ENCODE assay signal across 1 cellular context in the genomic region with DNA sequence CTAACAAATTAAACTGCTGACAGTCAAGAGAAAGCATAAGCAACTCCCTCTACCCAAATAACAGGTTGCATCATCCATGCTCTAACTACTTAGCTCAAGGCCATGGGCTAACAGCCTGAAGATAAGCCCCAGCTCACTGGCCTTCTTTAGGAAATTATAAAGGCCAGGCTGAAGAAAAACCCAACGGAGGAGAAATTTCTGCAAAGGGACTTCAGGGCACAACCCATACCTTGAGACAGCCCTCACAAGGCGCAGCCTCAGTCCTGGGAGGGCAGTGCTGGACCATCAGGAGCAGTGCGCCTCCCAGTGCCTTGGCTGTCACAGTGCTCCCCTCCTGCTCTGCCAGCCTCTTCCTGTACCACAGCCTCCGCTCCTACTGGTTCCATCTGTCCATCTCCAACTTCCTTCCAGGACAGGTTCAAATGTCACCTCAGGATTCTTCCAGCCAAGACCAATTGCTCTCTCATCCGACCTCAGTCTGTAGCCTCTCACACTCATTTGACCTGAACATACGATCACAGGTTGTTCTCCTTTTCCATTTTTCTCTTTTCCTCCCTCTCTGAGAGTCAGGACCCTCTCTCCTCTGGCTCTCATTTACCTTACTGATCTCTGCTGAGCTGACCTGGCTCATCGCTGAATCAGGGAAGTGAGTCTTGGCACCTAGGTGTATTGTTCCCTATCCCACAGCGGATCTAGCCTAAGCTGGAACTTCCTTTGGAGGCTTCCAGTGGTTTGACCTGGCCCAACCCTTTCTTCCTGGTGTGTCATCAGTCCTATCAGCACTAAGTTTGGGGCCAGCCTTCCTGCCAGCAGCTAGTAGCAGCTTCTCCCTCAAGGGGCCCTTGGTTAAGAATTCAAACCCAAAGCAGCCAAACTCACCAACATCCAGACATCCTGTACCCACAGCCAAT.
TF ChIP-seq lines count a peak whose summit lies in the region.

No MANE protein-coding gene starts in this region.

TF ChIP-seq in H1, 55 proteins besides CTCF, POLR2A, EP300 and RAD21 (continued from another document):
- TF ChIP-seq TBP (IDR thresholded peaks at IDR 0.05; ENCODE audit: low read depth, low read length) (no peak), RNF2 (IDR thresholded peaks at IDR 0.05; ENCODE audit: borderline replicate concordance, low read depth, low read length, missing control alignments, poor library complexity, severe bottlenecking) (no peak), JUND (IDR thresholded peaks at IDR 0.05; ENCODE audit: low read length) (no peak), SP1 (IDR thresholded peaks at IDR 0.05; ENCODE audit: low read depth, low read length) (no peak), CREB1 (IDR thresholded peaks at IDR 0.05) (no peak), BCL11A (IDR thresholded peaks at IDR 0.05; ENCODE audit: low read depth in 2 of 2, low read length in 2 of 2) (no peak), KDM4A (IDR thresholded peaks at IDR 0.05; ENCODE audit: low read depth, low read length, severe bottlenecking) (no peak), JUN (IDR thresholded peaks at IDR 0.05; ENCODE audit: low read depth, low read length) (no peak), CBX8 (IDR thresholded peaks at IDR 0.05; ENCODE audit: borderline replicate concordance, low read depth, low read length) (no peak), KDM5A (IDR thresholded peaks at IDR 0.05; ENCODE audit: low read length) (no peak)
TF ChIP-seq in H1: peak in this region for 0.
